Comparison of ENCODE assay signal across 16 cellular contexts in the genomic region with DNA sequence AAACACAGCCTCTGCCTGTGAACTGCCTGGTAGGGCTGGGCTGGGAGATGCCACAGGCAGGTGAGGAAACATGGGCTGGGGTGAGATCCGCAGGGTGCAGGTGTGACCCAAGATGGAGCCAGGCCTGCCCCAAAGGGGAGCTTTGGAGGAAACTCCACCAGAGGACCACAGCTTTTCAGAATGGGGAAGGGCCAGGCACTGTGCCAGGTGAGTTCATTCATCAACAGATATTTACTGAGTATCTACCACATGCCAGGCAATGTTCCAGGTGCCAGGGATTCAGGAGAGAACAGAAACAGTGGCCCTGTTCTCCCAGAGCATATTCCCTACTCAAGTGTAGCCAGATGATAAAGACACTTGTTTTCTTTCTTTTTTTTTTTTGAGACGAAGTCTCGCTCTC. TPM values are rescaled to one million over a fixed set of nuclear protein-coding genes. Genes with fewer than 3 reads are reported as not detected.
"Had no signal": no experiment of that assay in that cellular context is flagged by ENCODE, and none has a peak within 500 bp of the region (broad histone marks: within the 10 kb centered on the region; RNA-seq: fewer than 3 reads in every experiment).

No MANE protein-coding gene starts in this region.

- DNase-seq: activated CD4-positive, alpha-beta memory T cell treated with anti-CD3 and anti-CD28 coated beads, Interleukin-2, amount 10 ng/mL, durations not matched to agents 7 days and 5 days; activated CD4-positive, alpha-beta T cell treated with anti-CD3 and anti-CD28 coated beads for 36 hours; activated gamma-delta T cell treated with Interleukin-2 at 50 U/mL for 16 hours; activated T-cell treated with anti-CD3 and anti-CD28 coated beads, Interleukin-2, amount 50 U/mL, for 72 hours; foreskin keratinocyte; heart left ventricle; islet precursor cell; left ventricle myocardium inferior; mesendoderm; nephron progenitor cell; spleen; stimulated activated CD4-positive, alpha-beta T cell treated with anti-CD3 and anti-CD28 coated beads, Interleukin-2, amount 100 ng/mL, for 24 hours; stimulated activated naive CD4-positive, alpha-beta T cell; WERI-Rb-1 had no signal

- H3K9me3 ChIP-seq: ascending aorta, heart left ventricle, left ventricle myocardium inferior, psoas muscle, spleen had no signal

- H3K4me3 ChIP-seq: ascending aorta, heart left ventricle, left ventricle myocardium inferior, psoas muscle, spleen had no signal

- H3K4me1 ChIP-seq: foreskin keratinocyte, psoas muscle had no signal

- H3K36me3 ChIP-seq: ascending aorta, heart left ventricle, left ventricle myocardium inferior, spleen, WERI-Rb-1 had no signal

- H3K27ac ChIP-seq: ascending aorta, foreskin keratinocyte, heart left ventricle, left ventricle myocardium inferior, psoas muscle, spleen, WERI-Rb-1 had no signal

RNA-seq across cellular contexts. Expression of a gene that starts 59.1 kb away (rescaled TPM):
- total RNA-seq: ascending aorta had no signal
